Comparison of ENCODE assay signal across 2 cellular contexts in genomic region chr1:209787551-209787950, GRCh38.
A peak's percentile ranks its signal among the peaks of the same experiment; 100 is the strongest.
TF ChIP-seq lines count a peak whose summit lies in the region.

No MANE protein-coding gene starts in this region.

TF ChIP-seq in liver, 16 proteins besides CTCF, POLR2A, EP300 and RAD21:
- no peak for TF ChIP-seq ATF3 (IDR thresholded peaks at IDR 0.05)
- peak; percentile 88 for TF ChIP-seq FOXA2 (IDR thresholded peaks at IDR 0.05)
- TF ChIP-seq REST (IDR thresholded peaks at IDR 0.05), result peak; percentile 71
- TF ChIP-seq FOXA1 (IDR thresholded peaks at IDR 0.05), result peak; percentile 74
- peak in 1 of 2 donors; percentile 49 for TF ChIP-seq GABPA (IDR thresholded peaks at IDR 0.05 in 1 of 2, conservative IDR thresholded peaks at IDR 0.05 in 1 of 2)
- peak in 1 of 2 donors; percentile 64 for TF ChIP-seq JUND (IDR thresholded peaks at IDR 0.05)
- TF ChIP-seq HNF4G (IDR thresholded peaks at IDR 0.05), result peak; percentile 59
- TF ChIP-seq EGR1 (IDR thresholded peaks at IDR 0.05; ENCODE audit: low read depth in 2 of 2), result peak in 1 of 2 donors; percentile 16
- peak; percentile 60 to 77 for TF ChIP-seq RXRA (IDR thresholded peaks at IDR 0.05)
- peak; percentile 46 for TF ChIP-seq MAX (IDR thresholded peaks at IDR 0.05)
- no peak for TF ChIP-seq NR2F2 (IDR thresholded peaks at IDR 0.05)
- TF ChIP-seq HNF4A (conservative IDR thresholded peaks at IDR 0.05), result peak; percentile 84
- no peak for TF ChIP-seq TAF1 (conservative IDR thresholded peaks at IDR 0.05)
- TF ChIP-seq YY1 (IDR thresholded peaks at IDR 0.05), result peak; percentile 86
- peak; percentile 63 for TF ChIP-seq ZBTB33 (IDR thresholded peaks at IDR 0.05)
- TF ChIP-seq SP1 (IDR thresholded peaks at IDR 0.05), result peak; percentile 96
TF ChIP-seq in liver: peak in this region for 13.

TF ChIP-seq in HepG2, 621 proteins besides CTCF, POLR2A, EP300 and RAD21:
- TF ChIP-seq KAT7 (CRISPR knock-in tag; IDR thresholded peaks at IDR 0.05; ENCODE audit: borderline replicate concordance) (no peak), POLR2AphosphoS5 (IDR thresholded peaks at IDR 0.05; ENCODE audit: low read depth, low read length) (no peak), CREBL2 (CRISPR knock-in tag; IDR thresholded peaks at IDR 0.05; ENCODE audit: borderline replicate concordance) (no peak), ZNF143 (CRISPR knock-in tag; IDR thresholded peaks at IDR 0.05) (no peak), E2F5 (CRISPR knock-in tag; conservative IDR thresholded peaks at IDR 0.05) (no peak), ATF3 (CRISPR knock-in tag; IDR thresholded peaks at IDR 0.05) (no peak), ZNF512B (CRISPR knock-in tag; IDR thresholded peaks at IDR 0.05; ENCODE audit: borderline replicate concordance) (no peak), ASH2L (IDR thresholded peaks at IDR 0.05; ENCODE audit: insufficient read length, low read depth, low read length) (no peak), SPEN (CRISPR knock-in tag; IDR thresholded peaks at IDR 0.05; ENCODE audit: low read depth) (no peak), ZNF775 (CRISPR knock-in tag; IDR thresholded peaks at IDR 0.05; ENCODE audit: borderline replicate concordance) (no peak), HBP1 (CRISPR knock-in tag; IDR thresholded peaks at IDR 0.05; ENCODE audit: low read depth) (no peak), ZNF883 (CRISPR knock-in tag; IDR thresholded peaks at IDR 0.05; ENCODE audit: not compliant biosample characterization) (no peak)
